In genomic region chr12:85575115-85576096, GRCh38 we compare ENCODE assay signal across 8 cellular contexts.
DNase-seq lines count a peak whose midpoint lies in the region; ATAC-seq and TF ChIP-seq lines count a peak whose summit lies in the region.

No MANE protein-coding gene starts in this region.

- no peaks in the 10 kb centered on the region for H3K27me3 ChIP-seq in Loucy (ENCODE audit: insufficient read depth, low read length, poor library complexity, severe bottlenecking)

- no peaks in the 10 kb centered on the region for H4K20me1 ChIP-seq in Loucy (ENCODE audit: insufficient read depth, low read length, poor library complexity, severe bottlenecking)

- no peaks in the 10 kb centered on the region for H3K9me2 ChIP-seq in Loucy (replicated peaks; ENCODE audit: low read depth, low read length)

- H3K4me3 ChIP-seq in Loucy (ENCODE audit: low read length, poor library complexity, severe bottlenecking) (no peak overlapping the region), epithelial cell of esophagus (ENCODE audit: low read length) (no peak overlapping the region)

- no peak overlapping the region for H3K4me2 ChIP-seq in Loucy (ENCODE audit: low read depth, low read length, poor library complexity, severe bottlenecking)

- peaks cover 4% of the 10 kb centered on the region for H3K4me1 ChIP-seq in Loucy (ENCODE audit: insufficient read depth, low read length, poor library complexity, severe bottlenecking)

- H3K9me3 ChIP-seq in Loucy (ENCODE audit: insufficient read depth, low read depth, low read length): no peaks in the 10 kb centered on the region

- H3K27ac ChIP-seq in RWPE1: no peak overlapping the region

- H2AFZ ChIP-seq in Loucy (ENCODE audit: low read length): peak overlapping the region; percentile 71

- no peak overlapping the region for H3K9ac ChIP-seq in Loucy (ENCODE audit: low read depth, low read length, poor library complexity, severe bottlenecking)

- peak; percentile 39 for TF ChIP-seq CTCF in GM13976 (IDR thresholded peaks at IDR 0.05; ENCODE audit: borderline replicate concordance, control extremely low read depth, extremely low read depth, insufficient read depth, missing control alignments)
- TF ChIP-seq CTCF in Loucy (conservative IDR thresholded peaks at IDR 0.05; ENCODE audit: low read length): peak; percentile 82
- peak; percentile 71 for TF ChIP-seq CTCF in RWPE1 (conservative IDR thresholded peaks at IDR 0.05; ENCODE audit: low read depth)
- peak; percentile 84 for TF ChIP-seq CTCF in epithelial cell of esophagus (IDR thresholded peaks at IDR 0.05; ENCODE audit: insufficient read depth, low read depth, low read length, missing control alignments)

- CTCF ChIA-PET in RWPE1 (lab: Yijun Ruan, JAX): interaction anchor here (0.6 to 1.9 kb wide), 8 partner anchors 9 to 314 kb away, joined by 3 to 28 read pairs (median 4); no protein-coding TSS in a partner anchor

- H3K36me3 ChIP-seq in Loucy (ENCODE audit: insufficient read depth, low read length): no peaks in the 10 kb centered on the region

- DNase-seq in AG08395 (ENCODE audit: low spot score) (peak; percentile 64), GM13976 (ENCODE audit: low spot score) (peak; percentile 42), RWPE1 (ENCODE audit: low spot score) (peak; percentile 63), epithelial cell of esophagus (ENCODE audit: low read depth) (peak; percentile 71), mucosa of gallbladder (ENCODE audit: low spot score) (peak; percentile 44), NCI-H1048 (lab: John Stamatoyannopoulos, UW) (no peak)

- no peaks in the 10 kb centered on the region for H3F3A ChIP-seq in Loucy (ENCODE audit: low read depth)

- peak; percentile 98 for ATAC-seq in HG02588 (IDR thresholded peaks at IDR 0.05; ENCODE audit: unreplicated experiment)

- in situ Hi-C loops in GM13976 (cut with MboI; ENCODE audit: low sequenced_read_pairs, unreplicated experiment): loop anchor here (10.0 kb wide), 1 partner anchor 289 kb away; no protein-coding TSS in a partner anchor

- no peaks in the 10 kb centered on the region for H3K79me2 ChIP-seq in Loucy (ENCODE audit: insufficient read depth, low read length)

- POLR2A ChIA-PET in RWPE1 (lab: Yijun Ruan, JAX; ENCODE audit: low non-redundant PET): no interaction called here
